Comparison of ENCODE assay signal across 8 cellular contexts in genomic region chr17:81036128-81036891, GRCh38. TPM values are rescaled to one million over a fixed set of nuclear protein-coding genes. Genes with fewer than 3 reads are reported as not detected.
DNase-seq lines count a peak whose midpoint lies in the region; ATAC-seq and TF ChIP-seq lines count a peak whose summit lies in the region.

No MANE protein-coding gene starts in this region.

- H3K4me3 Mint-ChIP-seq in activated B cell treated with CpG ODN at 0.5 μM for 24 hours: peak overlapping the region; percentile 75

- H3K4me3 ChIP-seq in HAP-1 (peak overlapping the region; percentile 50), left ventricle myocardium inferior (peak overlapping the region; percentile 76), skeletal muscle cell (ENCODE audit: low read depth, low read length) (peak overlapping the region; percentile 59)

- no peak overlapping the region for H3K27ac Mint-ChIP-seq in activated B cell treated with CpG ODN at 0.5 μM for 24 hours

- no peaks in the 10 kb centered on the region for H3K36me3 Mint-ChIP-seq in activated B cell treated with CpG ODN at 0.5 μM for 24 hours (ENCODE audit: low read depth)

- H3K9me3 ChIP-seq in HAP-1 (no peaks in the 10 kb centered on the region), left ventricle myocardium inferior (replicated peaks) (no peaks in the 10 kb centered on the region)

- ATAC-seq in activated B cell treated with CpG ODN at 0.5 μM for 24 hours (ENCODE audit: low read depth): no peak

- peaks cover 8% of the 10 kb centered on the region; the same call in 1 of the 2 replicates for H3K36me3 ChIP-seq in HAP-1 (replicated peaks)
- no peaks in the 10 kb centered on the region for H3K36me3 ChIP-seq in left ventricle myocardium inferior

- POLR2A ChIA-PET in activated B cell treated with CpG ODN at 0.5 μM for 24 hours (lab: Charles Lee): interaction anchor here (0.5 kb wide), 1 partner anchor 1290 kb away, joined by 3 read pairs; no protein-coding TSS in a partner anchor

- H3K9me3 Mint-ChIP-seq in activated B cell treated with CpG ODN at 0.5 μM for 24 hours: no peaks in the 10 kb centered on the region

- in situ Hi-C loops in HAP-1 (cut with MboI; ENCODE audit: low sequenced_read_pairs): no loop called here

- H3K27me3 ChIP-seq in HAP-1 (ENCODE audit: low read depth): no peaks in the 10 kb centered on the region
- no peaks in the 10 kb centered on the region for H3K27me3 ChIP-seq in left ventricle myocardium inferior (ENCODE audit: low read depth)

- peak overlapping the region; percentile 78 for H3K27ac ChIP-seq in left ventricle myocardium inferior (replicated peaks)

- peaks cover 32% of the 10 kb centered on the region for H3K27me3 Mint-ChIP-seq in activated B cell treated with CpG ODN at 0.5 μM for 24 hours

- TF ChIP-seq CTCF in activated B cell treated with CpG ODN at 0.5 μM for 24 hours (IDR thresholded peaks at IDR 0.05) (no peak), left ventricle myocardium inferior (IDR thresholded peaks at IDR 0.05; ENCODE audit: borderline replicate concordance) (no peak)

- H3K4me1 Mint-ChIP-seq in activated B cell treated with CpG ODN at 0.5 μM for 24 hours: peaks cover 12% of the 10 kb centered on the region

- H3K4me1 ChIP-seq in HAP-1 (peaks cover 21% of the 10 kb centered on the region), left ventricle myocardium inferior (peaks cover 89% of the 10 kb centered on the region)

- intact Hi-C loops in activated B cell treated with CpG ODN at 0.5 μM for 24 hours (cut with micrococcal nuclease) (no loop called here), left ventricle myocardium inferior (cut with micrococcal nuclease) (no loop called here)

- CTCF ChIA-PET in activated B cell treated with CpG ODN at 0.5 μM for 24 hours (lab: Charles Lee): interaction anchor here (1.6 kb wide), 1 partner anchor 12 kb away, joined by 3 read pairs; no protein-coding TSS in a partner anchor

- DNase-seq in HAP-1 (ENCODE audit: low spot score in 2 of 2) (no peak), activated B cell treated with CpG ODN at 0.5 μM for 24 hours (no peak), left ventricle myocardium inferior (no peak), skeletal muscle cell (ENCODE audit: low read depth) (no peak), GOT3 (lab: John Stamatoyannopoulos, UW) (no peak), SW480 (ENCODE audit: low spot score) (no peak), NCI-H128 (lab: John Stamatoyannopoulos, UW; ENCODE audit: unreplicated experiment) (no peak), germinal center (ENCODE audit: low spot score) (no peak)

RNA-seq across cellular contexts. Expression of gene BAIAP2, which starts 1.4 kb away (rescaled TPM):
- total RNA-seq in activated B cell treated with CpG ODN at 0.5 μM for 24 hours (5.3 and 6.8 TPM in 2 replicates), left ventricle myocardium inferior (27.9 TPM)

RNA-seq across cellular contexts. Expression of gene CHMP6, which starts 44.7 kb away (rescaled TPM):
- 35.1 and 36.6 TPM in 2 replicates for total RNA-seq in activated B cell treated with CpG ODN at 0.5 μM for 24 hours
- 15.9 TPM for total RNA-seq in left ventricle myocardium inferior
